24 cellular contexts compared by ENCODE assay signal in the genomic region with DNA sequence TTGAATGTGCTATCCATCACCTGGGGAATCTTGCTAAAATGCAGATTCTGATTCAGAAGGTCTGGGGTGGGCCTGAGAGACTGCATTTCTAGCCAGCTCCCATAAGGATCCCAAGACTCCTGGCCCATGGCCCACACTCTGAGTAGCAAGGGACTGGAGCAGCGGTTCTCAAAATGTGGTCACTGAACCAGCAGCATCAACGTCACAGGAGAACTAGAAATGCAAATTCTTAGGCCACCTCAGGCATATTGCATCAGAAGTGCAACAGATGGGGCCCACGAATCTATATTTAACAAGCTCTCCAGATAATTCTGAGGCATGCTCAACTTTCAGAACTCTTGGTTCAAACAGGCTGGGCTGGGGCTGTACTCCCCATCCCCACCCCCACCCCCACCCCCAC.
"Had no signal": no experiment of that assay in that cellular context is flagged by ENCODE, and none has a peak within 500 bp of the region (broad histone marks: within the 10 kb centered on the region; RNA-seq: fewer than 3 reads in every experiment).

No MANE protein-coding gene starts in this region.

- H3K79me2 ChIP-seq: hepatocyte had no signal

- H2AFZ ChIP-seq: hepatocyte had no signal

- H3K27ac ChIP-seq: hepatocyte, left lung, tibial artery, uterus had no signal

- H3K4me2 ChIP-seq: hepatocyte had no signal

- H3K27ac Mint-ChIP-seq: activated naive CD4-positive, alpha-beta T cell treated with anti-CD3 and anti-CD28 coated beads, Interleukin-2, amount 50 U/mL, for 72 hours; activated T-cell treated with anti-CD3 and anti-CD28 coated beads, Interleukin-2, amount 50 U/mL, for 24 hours; activated T-helper 17 cell treated with anti-CD3 and anti-CD28 coated beads, Interleukin-2, amount 50 U/mL, for 72 hours; brain; immature natural killer cell; naive thymus-derived CD4-positive, alpha-beta T cell; stimulated activated effector memory CD8-positive, alpha-beta T cell treated with anti-CD3 and anti-CD28 coated beads, Interleukin-12 subunit alpha, Interleukin-12 subunit beta, amount 100 ng/mL, for 72 hours had no signal

- H3K27me3 ChIP-seq: hepatocyte, left lung, tibial artery, uterus had no signal

- DNase-seq: activated CD4-positive, alpha-beta T cell treated with anti-CD3 and anti-CD28 coated beads, Interleukin-2, amount 50 U/mL, for 4 hours; activated CD8-positive, alpha-beta memory T cell treated with anti-CD3 and anti-CD28 coated beads for 24 hours; activated CD8-positive, alpha-beta memory T cell treated with anti-CD3 and anti-CD28 coated beads, Interleukin-2, amount 50 U/mL, for 4 hours; activated T-cell treated with anti-CD3 and anti-CD28 coated beads, Interleukin-2, amount 50 U/mL, for 24 hours; aorta; dermis blood vessel endothelial cell; effector CD8-positive, alpha-beta T cell; erythroblast; foreskin melanocyte; immature natural killer cell; left lung; naive thymus-derived CD4-positive, alpha-beta T cell; stimulated activated CD4-positive, alpha-beta T cell treated with anti-CD3 and anti-CD28 coated beads, Interleukin-2, amount 100 ng/mL, for 24 hours; stimulated activated naive CD8-positive, alpha-beta T cell treated with anti-CD3 and anti-CD28 coated beads, Interleukin-15, amount 100 ng/mL, for 72 hours; tibial artery; uterus had no signal

- H3K36me3 ChIP-seq: left lung, tibial artery, uterus had no signal

- H3K9me3 Mint-ChIP-seq: activated naive CD4-positive, alpha-beta T cell treated with anti-CD3 and anti-CD28 coated beads, Interleukin-2, amount 50 U/mL, for 72 hours; activated T-cell treated with anti-CD3 and anti-CD28 coated beads, Interleukin-2, amount 50 U/mL, for 24 hours; activated T-helper 17 cell treated with anti-CD3 and anti-CD28 coated beads, Interleukin-2, amount 50 U/mL, for 72 hours; brain; immature natural killer cell; naive thymus-derived CD4-positive, alpha-beta T cell; neural crest cell; stimulated activated effector memory CD8-positive, alpha-beta T cell treated with anti-CD3 and anti-CD28 coated beads, Interleukin-12 subunit alpha, Interleukin-12 subunit beta, amount 100 ng/mL, for 72 hours; stimulated activated naive CD8-positive, alpha-beta T cell treated with anti-CD3 and anti-CD28 coated beads, Interleukin-15, amount 100 ng/mL, for 72 hours had no signal

- H3K9me3 ChIP-seq: left lung, tibial artery, uterus had no signal

- H3K27me3 Mint-ChIP-seq: activated T-cell treated with anti-CD3 and anti-CD28 coated beads, Interleukin-2, amount 50 U/mL, for 24 hours; brain; stimulated activated naive CD8-positive, alpha-beta T cell treated with anti-CD3 and anti-CD28 coated beads, Interleukin-15, amount 100 ng/mL, for 72 hours had no signal

- H3K4me3 ChIP-seq: hepatocyte, left lung, lung, tibial artery, uterus had no signal

- H3K4me1 Mint-ChIP-seq: activated T-helper 17 cell treated with anti-CD3 and anti-CD28 coated beads, Interleukin-2, amount 50 U/mL, for 72 hours; immature natural killer cell; stimulated activated effector memory CD8-positive, alpha-beta T cell treated with anti-CD3 and anti-CD28 coated beads, Interleukin-12 subunit alpha, Interleukin-12 subunit beta, amount 100 ng/mL, for 72 hours; stimulated activated naive CD8-positive, alpha-beta T cell treated with anti-CD3 and anti-CD28 coated beads, Interleukin-15, amount 100 ng/mL, for 72 hours had no signal

- H3K36me3 Mint-ChIP-seq: activated naive CD4-positive, alpha-beta T cell treated with anti-CD3 and anti-CD28 coated beads, Interleukin-2, amount 50 U/mL, for 72 hours; brain; immature natural killer cell; naive thymus-derived CD4-positive, alpha-beta T cell; stimulated activated effector memory CD8-positive, alpha-beta T cell treated with anti-CD3 and anti-CD28 coated beads, Interleukin-12 subunit alpha, Interleukin-12 subunit beta, amount 100 ng/mL, for 72 hours had no signal

- H3K4me3 Mint-ChIP-seq: activated T-cell treated with anti-CD3 and anti-CD28 coated beads, Interleukin-2, amount 50 U/mL, for 24 hours; activated T-helper 17 cell treated with anti-CD3 and anti-CD28 coated beads, Interleukin-2, amount 50 U/mL, for 72 hours; brain; immature natural killer cell; naive thymus-derived CD4-positive, alpha-beta T cell; neural crest cell; stimulated activated effector memory CD8-positive, alpha-beta T cell treated with anti-CD3 and anti-CD28 coated beads, Interleukin-12 subunit alpha, Interleukin-12 subunit beta, amount 100 ng/mL, for 72 hours; stimulated activated naive CD8-positive, alpha-beta T cell treated with anti-CD3 and anti-CD28 coated beads, Interleukin-15, amount 100 ng/mL, for 72 hours had no signal

- ATAC-seq: activated naive CD4-positive, alpha-beta T cell treated with anti-CD3 and anti-CD28 coated beads, Interleukin-2, amount 50 U/mL, for 72 hours; activated T-helper 17 cell treated with anti-CD3 and anti-CD28 coated beads, Interleukin-2, amount 50 U/mL, for 72 hours; left lung; naive thymus-derived CD4-positive, alpha-beta T cell; sciatic nerve; stimulated activated effector memory CD8-positive, alpha-beta T cell treated with anti-CD3 and anti-CD28 coated beads, Interleukin-12 subunit alpha, Interleukin-12 subunit beta, amount 100 ng/mL, for 72 hours; stimulated activated naive CD8-positive, alpha-beta T cell treated with anti-CD3 and anti-CD28 coated beads, Interleukin-15, amount 100 ng/mL, for 72 hours had no signal

- H3K4me1 ChIP-seq: left lung, tibial artery, uterus had no signal
